ENCODE assay signal across 26 cellular contexts in the genomic region with DNA sequence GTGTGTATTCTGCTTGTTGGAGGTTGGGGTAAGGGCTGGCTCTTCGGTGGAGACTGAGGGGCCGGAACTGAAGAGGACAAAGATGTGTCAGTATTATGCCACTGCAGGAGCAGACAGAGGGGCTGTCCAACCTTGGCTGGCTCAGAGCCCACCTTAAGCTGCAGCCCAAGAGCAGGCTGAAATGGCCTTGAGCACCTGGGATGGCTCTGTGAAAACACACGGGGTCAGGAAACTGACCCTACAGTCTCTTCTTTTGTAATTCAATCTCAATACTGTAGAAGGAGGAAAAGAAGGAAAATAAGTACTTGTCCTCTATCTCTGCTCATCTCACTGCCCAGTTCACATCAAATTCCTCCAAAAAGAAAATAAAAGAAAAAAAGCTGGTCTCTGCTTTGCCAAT.
"Had no signal": no experiment of that assay in that cellular context is flagged by ENCODE, and none has a peak within 500 bp of the region (broad histone marks: within the 10 kb centered on the region; RNA-seq: fewer than 3 reads in every experiment).

No MANE protein-coding gene starts in this region.

- ATAC-seq: left cardiac atrium, natural killer cell, pancreas, right cardiac atrium had no signal

- DNase-seq: hippocampal formation; kidney glomerular epithelial cell; left cardiac atrium; left ventricle myocardium inferior; mesendoderm; naive B cell; natural killer cell; nucleus accumbens; pancreas; retina; right cardiac atrium; sigmoid colon; small intestine; spleen; stimulated activated CD4-positive, alpha-beta T cell treated with anti-CD3 and anti-CD28 coated beads, Interleukin-4, amount 100 ng/mL, for 24 hours; stimulated activated naive CD4-positive, alpha-beta T cell; tibial artery; uterus had no signal

- H3K4me3 Mint-ChIP-seq: mesothelial cell of epicardium; naive B cell; natural killer cell; stimulated activated effector memory CD8-positive, alpha-beta T cell treated with anti-CD3 and anti-CD28 coated beads, Interleukin-12 subunit alpha, Interleukin-12 subunit beta, amount 100 ng/mL, for 72 hours; stimulated activated naive CD8-positive, alpha-beta T cell treated with anti-CD3 and anti-CD28 coated beads, Interleukin-15, Interleukin-2, amounts not matched to agents 100 ng/mL and 50 ng/mL, for 24 hours; type B pancreatic cell had no signal

- H3K27ac ChIP-seq: left ventricle myocardium inferior, pancreas, prostate gland, sigmoid colon, spleen, suprapubic skin, thoracic aorta, tibial artery, uterus had no signal

- H3K36me3 ChIP-seq: left ventricle myocardium inferior, pancreas, prostate gland, sigmoid colon, spleen, suprapubic skin, thoracic aorta, tibial artery had no signal

- H3K9me3 Mint-ChIP-seq: natural killer cell; stimulated activated naive CD8-positive, alpha-beta T cell treated with anti-CD3 and anti-CD28 coated beads, Interleukin-15, Interleukin-2, amounts not matched to agents 100 ng/mL and 50 ng/mL, for 24 hours; type B pancreatic cell had no signal

- H3K4me1 ChIP-seq: left ventricle myocardium inferior, pancreas, prostate gland, spleen, tibial artery, uterus had no signal

- H3K36me3 Mint-ChIP-seq: mesothelial cell of epicardium; naive B cell; natural killer cell; stimulated activated effector memory CD8-positive, alpha-beta T cell treated with anti-CD3 and anti-CD28 coated beads, Interleukin-12 subunit alpha, Interleukin-12 subunit beta, amount 100 ng/mL, for 72 hours; type B pancreatic cell had no signal

- H3K9me3 ChIP-seq: left ventricle myocardium inferior, pancreas, prostate gland, sigmoid colon, spleen, suprapubic skin, thoracic aorta, tibial artery, uterus had no signal

- H3K27ac Mint-ChIP-seq: naive B cell; natural killer cell; stimulated activated effector memory CD8-positive, alpha-beta T cell treated with anti-CD3 and anti-CD28 coated beads, Interleukin-12 subunit alpha, Interleukin-12 subunit beta, amount 100 ng/mL, for 72 hours; stimulated activated naive CD8-positive, alpha-beta T cell treated with anti-CD3 and anti-CD28 coated beads, Interleukin-15, Interleukin-2, amounts not matched to agents 100 ng/mL and 50 ng/mL, for 24 hours; type B pancreatic cell had no signal

- H3K4me3 ChIP-seq: left ventricle myocardium inferior, lung, pancreas, prostate gland, sigmoid colon, spleen, suprapubic skin, thoracic aorta, tibial artery, uterus had no signal

- H3K27me3 ChIP-seq: sigmoid colon, spleen, suprapubic skin, uterus had no signal

- H3K4me1 Mint-ChIP-seq: natural killer cell; stimulated activated effector memory CD8-positive, alpha-beta T cell treated with anti-CD3 and anti-CD28 coated beads, Interleukin-12 subunit alpha, Interleukin-12 subunit beta, amount 100 ng/mL, for 72 hours had no signal
